ENCODE assay signal across 8 cellular contexts in genomic region chr3:13648060-13648743, GRCh38.
DNase-seq lines count a peak whose midpoint lies in the region; ATAC-seq and TF ChIP-seq lines count a peak whose summit lies in the region.

No MANE protein-coding gene starts in this region.

- CTCF ChIA-PET in activated CD8-positive, alpha-beta T cell treated with anti-CD3 and anti-CD28 coated beads for 36 hours (lab: Charles Lee), result interaction anchor here (0.6 to 11.9 kb wide), 49 partner anchors 9 to 580 kb away, joined by 3 to 349 read pairs (median 4); partner anchors contain the start of genes HDAC11 and WNT7A

- peak; percentile 59 for ATAC-seq in HG02678 (IDR thresholded peaks at IDR 0.05; ENCODE audit: unreplicated experiment)
- ATAC-seq in activated CD8-positive, alpha-beta T cell treated with anti-CD3 and anti-CD28 coated beads for 36 hours, result peak; percentile 38
- ATAC-seq in GM19452 (IDR thresholded peaks at IDR 0.05; ENCODE audit: unreplicated experiment), result no peak

- H3K27ac Mint-ChIP-seq in activated CD8-positive, alpha-beta T cell treated with anti-CD3 and anti-CD28 coated beads for 36 hours, result no peak overlapping the region

- no peaks in the 10 kb centered on the region for H3K9me3 Mint-ChIP-seq in activated CD8-positive, alpha-beta T cell treated with anti-CD3 and anti-CD28 coated beads for 36 hours

- no peaks in the 10 kb centered on the region for H3K36me3 Mint-ChIP-seq in activated CD8-positive, alpha-beta T cell treated with anti-CD3 and anti-CD28 coated beads for 36 hours (ENCODE audit: low read depth)

- H3K4me1 Mint-ChIP-seq in activated CD8-positive, alpha-beta T cell treated with anti-CD3 and anti-CD28 coated beads for 36 hours (ENCODE audit: low read depth), result peaks cover 25% of the 10 kb centered on the region

- TF ChIP-seq CTCF in activated CD8-positive, alpha-beta T cell treated with anti-CD3 and anti-CD28 coated beads for 36 hours (IDR thresholded peaks at IDR 0.05), result peak; percentile 98

- peak; percentile 85 for DNase-seq in Daoy (ENCODE audit: low read depth)
- DNase-seq in NCI-H748 (lab: John Stamatoyannopoulos, UW; ENCODE audit: unreplicated experiment), result peak; percentile 72
- DNase-seq in activated CD8-positive, alpha-beta T cell treated with anti-CD3 and anti-CD28 coated beads for 36 hours, result peak; percentile 84
- peak; percentile 70 for DNase-seq in effector CD8-positive, alpha-beta T cell (lab: John Stamatoyannopoulos, UW)
- peak; percentile 79 to 89 for DNase-seq in lung microvascular endothelial cell (ENCODE audit: low read depth in 2 of 2)
- DNase-seq in stimulated activated CD8-positive, alpha-beta memory T cell treated with anti-CD3 and anti-CD28 coated beads, Interleukin-15, amount 100 ng/mL, for 24 hours (ENCODE audit: low read depth), result peak; percentile 66

- H3K4me3 Mint-ChIP-seq in activated CD8-positive, alpha-beta T cell treated with anti-CD3 and anti-CD28 coated beads for 36 hours, result no peak overlapping the region

- POLR2A ChIA-PET in activated CD8-positive, alpha-beta T cell treated with anti-CD3 and anti-CD28 coated beads for 36 hours (lab: Charles Lee), result interaction anchor here (0.9 to 2.0 kb wide), 3 partner anchors 150 to 537 kb away, joined by 3 to 5 read pairs (median 5); no protein-coding TSS in a partner anchor

- intact Hi-C loops in activated CD8-positive, alpha-beta T cell treated with anti-CD3 and anti-CD28 coated beads for 36 hours (cut with micrococcal nuclease), result loop anchor here (1.0 kb wide), 1 partner anchor 152 kb away; no protein-coding TSS in a partner anchor

- peaks cover 16% of the 10 kb centered on the region for H3K27me3 Mint-ChIP-seq in activated CD8-positive, alpha-beta T cell treated with anti-CD3 and anti-CD28 coated beads for 36 hours
